ENCODE assay signal across 1 cellular context in genomic region chr12:21939435-21939834, GRCh38.
TF ChIP-seq lines count a peak whose summit lies in the region.

No MANE protein-coding gene starts in this region.

TF ChIP-seq in K562, 482 proteins besides CTCF, POLR2A, EP300 and RAD21 (continued from another document):
- no peak for TF ChIP-seq E2F8 (IDR thresholded peaks at IDR 0.05; ENCODE audit: low read depth, partially characterized antibody)
- TF ChIP-seq GATA2 (CRISPR knock-in tag; IDR thresholded peaks at IDR 0.05) = no peak
- TF ChIP-seq ZNF239 (CRISPR knock-in tag; IDR thresholded peaks at IDR 0.05) = no peak
- TF ChIP-seq GMEB1 (CRISPR knock-in tag; IDR thresholded peaks at IDR 0.05) = no peak
- TF ChIP-seq ZNF586 (CRISPR knock-in tag; conservative IDR thresholded peaks at IDR 0.05) = no peak
- TF ChIP-seq HNRNPL (IDR thresholded peaks at IDR 0.05; ENCODE audit: low read depth, low read length) = no peak
- no peak for TF ChIP-seq MBD2 (IDR thresholded peaks at IDR 0.05; ENCODE audit: borderline replicate concordance, low read depth)
- TF ChIP-seq, protein P1, sequence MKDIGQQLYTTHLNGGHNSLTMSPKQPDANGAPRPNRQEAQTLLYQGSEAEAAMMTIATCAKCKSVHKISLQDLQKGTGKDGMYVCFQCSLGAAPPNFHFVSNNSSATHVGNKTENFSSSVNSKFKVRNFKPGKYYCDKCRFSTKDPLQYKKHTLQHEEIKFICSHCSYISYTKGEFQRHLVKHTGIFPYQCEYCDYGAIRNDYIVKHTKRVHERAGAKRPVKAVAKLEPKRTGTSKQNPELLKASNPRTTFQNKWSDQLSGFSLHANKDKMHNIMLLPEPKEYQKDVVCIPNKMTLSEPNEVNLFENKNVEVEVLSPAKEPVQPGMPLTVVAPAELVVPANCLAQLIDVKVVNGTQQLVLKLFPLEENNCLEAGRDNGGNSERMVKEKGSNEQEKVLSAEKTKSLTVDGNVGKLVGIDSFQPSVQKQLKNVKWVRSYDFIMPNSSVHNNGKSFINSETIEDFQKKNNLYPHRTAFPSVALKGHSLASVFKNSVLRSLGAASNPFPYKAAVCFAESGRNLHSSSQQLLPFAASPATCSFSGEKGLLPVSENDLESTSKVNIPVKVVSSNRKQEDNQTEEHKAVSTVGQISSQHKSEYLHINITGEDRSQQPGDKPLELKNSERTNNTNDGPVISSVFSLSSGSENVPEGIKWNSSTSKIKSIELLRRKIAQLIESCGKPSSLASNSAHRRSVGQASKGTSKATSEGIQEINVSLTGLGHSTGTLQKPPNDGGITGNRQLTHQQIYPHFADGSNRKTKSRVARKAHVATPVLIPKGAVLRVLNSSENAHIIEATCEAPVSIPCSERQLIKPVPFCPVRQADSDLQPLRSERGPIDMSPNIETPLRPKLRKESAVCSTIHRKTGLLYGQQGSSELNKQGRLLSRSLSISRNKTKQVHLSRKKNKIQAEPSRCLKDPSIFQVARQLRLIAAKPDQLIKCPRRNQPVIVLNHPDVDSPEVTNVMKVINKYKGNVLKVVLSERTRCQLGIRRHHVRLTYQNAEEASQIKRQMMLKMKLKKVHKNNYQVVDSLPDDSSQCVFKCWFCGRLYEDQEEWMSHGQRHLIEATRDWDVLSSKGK (CRISPR knock-in tag; IDR thresholded peaks at IDR 0.05) = no peak
- TF ChIP-seq CBFB (CRISPR knock-in tag; IDR thresholded peaks at IDR 0.05) = no peak
- no peak for TF ChIP-seq TARDBP (IDR thresholded peaks at IDR 0.05)
- TF ChIP-seq, protein P2, sequence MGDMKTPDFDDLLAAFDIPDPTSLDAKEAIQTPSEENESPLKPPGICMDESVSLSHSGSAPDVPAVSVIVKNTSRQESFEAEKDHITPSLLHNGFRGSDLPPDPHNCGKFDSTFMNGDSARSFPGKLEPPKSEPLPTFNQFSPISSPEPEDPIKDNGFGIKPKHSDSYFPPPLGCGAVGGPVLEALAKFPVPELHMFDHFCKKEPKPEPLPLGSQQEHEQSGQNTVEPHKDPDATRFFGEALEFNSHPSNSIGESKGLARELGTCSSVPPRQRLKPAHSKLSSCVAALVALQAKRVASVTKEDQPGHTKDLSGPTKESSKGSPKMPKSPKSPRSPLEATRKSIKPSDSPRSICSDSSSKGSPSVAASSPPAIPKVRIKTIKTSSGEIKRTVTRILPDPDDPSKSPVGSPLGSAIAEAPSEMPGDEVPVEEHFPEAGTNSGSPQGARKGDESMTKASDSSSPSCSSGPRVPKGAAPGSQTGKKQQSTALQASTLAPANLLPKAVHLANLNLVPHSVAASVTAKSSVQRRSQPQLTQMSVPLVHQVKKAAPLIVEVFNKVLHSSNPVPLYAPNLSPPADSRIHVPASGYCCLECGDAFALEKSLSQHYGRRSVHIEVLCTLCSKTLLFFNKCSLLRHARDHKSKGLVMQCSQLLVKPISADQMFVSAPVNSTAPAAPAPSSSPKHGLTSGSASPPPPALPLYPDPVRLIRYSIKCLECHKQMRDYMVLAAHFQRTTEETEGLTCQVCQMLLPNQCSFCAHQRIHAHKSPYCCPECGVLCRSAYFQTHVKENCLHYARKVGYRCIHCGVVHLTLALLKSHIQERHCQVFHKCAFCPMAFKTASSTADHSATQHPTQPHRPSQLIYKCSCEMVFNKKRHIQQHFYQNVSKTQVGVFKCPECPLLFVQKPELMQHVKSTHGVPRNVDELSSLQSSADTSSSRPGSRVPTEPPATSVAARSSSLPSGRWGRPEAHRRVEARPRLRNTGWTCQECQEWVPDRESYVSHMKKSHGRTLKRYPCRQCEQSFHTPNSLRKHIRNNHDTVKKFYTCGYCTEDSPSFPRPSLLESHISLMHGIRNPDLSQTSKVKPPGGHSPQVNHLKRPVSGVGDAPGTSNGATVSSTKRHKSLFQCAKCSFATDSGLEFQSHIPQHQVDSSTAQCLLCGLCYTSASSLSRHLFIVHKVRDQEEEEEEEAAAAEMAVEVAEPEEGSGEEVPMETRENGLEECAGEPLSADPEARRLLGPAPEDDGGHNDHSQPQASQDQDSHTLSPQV (IDR thresholded peaks at IDR 0.05) = no peak
- TF ChIP-seq ZNF583 (CRISPR knock-in tag; IDR thresholded peaks at IDR 0.05) = no peak
- TF ChIP-seq FOS (IDR thresholded peaks at IDR 0.05; ENCODE audit: extremely low read depth, insufficient read length) = no peak
- TF ChIP-seq, protein P3, sequence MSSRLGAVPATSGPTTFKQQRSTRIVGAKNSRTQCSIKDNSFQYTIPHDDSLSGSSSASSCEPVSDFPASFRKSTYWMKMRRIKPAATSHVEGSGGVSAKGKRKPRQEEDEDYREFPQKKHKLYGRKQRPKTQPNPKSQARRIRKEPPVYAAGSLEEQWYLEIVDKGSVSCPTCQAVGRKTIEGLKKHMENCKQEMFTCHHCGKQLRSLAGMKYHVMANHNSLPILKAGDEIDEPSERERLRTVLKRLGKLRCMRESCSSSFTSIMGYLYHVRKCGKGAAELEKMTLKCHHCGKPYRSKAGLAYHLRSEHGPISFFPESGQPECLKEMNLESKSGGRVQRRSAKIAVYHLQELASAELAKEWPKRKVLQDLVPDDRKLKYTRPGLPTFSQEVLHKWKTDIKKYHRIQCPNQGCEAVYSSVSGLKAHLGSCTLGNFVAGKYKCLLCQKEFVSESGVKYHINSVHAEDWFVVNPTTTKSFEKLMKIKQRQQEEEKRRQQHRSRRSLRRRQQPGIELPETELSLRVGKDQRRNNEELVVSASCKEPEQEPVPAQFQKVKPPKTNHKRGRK (tag; IDR thresholded peaks at IDR 0.05) = no peak
